Comparison of ENCODE assay signal across 25 cellular contexts in the genomic region with DNA sequence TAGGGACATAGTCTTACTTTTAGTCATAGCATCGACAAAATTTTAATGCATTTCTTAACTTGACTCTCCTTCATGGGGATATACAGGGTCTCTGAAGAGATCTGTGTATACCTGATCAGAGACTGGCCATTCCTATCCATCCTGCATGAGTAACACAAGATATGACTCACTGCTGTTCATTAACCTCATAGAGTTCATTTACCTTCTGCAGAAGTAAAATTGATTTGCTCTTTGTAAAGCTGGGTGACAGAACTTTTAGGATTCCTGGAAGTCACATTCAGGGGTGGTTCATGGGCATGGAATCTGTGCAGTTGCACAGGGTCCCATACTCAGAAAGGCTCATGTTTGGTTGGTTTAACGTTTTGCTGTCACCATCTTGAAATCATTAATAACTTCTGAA. TPM values are rescaled to one million over a fixed set of nuclear protein-coding genes. Genes with fewer than 3 reads are reported as not detected.
DNase-seq lines count a peak whose midpoint lies in the region; ATAC-seq and TF ChIP-seq lines count a peak whose summit lies in the region.
"Had no signal": no experiment of that assay in that cellular context is flagged by ENCODE, and none has a peak within 500 bp of the region (broad histone marks: within the 10 kb centered on the region; RNA-seq: fewer than 3 reads in every experiment).

No MANE protein-coding gene starts in this region.

- DNase-seq in Calu3 (peak; percentile 0), HCT116 (ENCODE audit: low read depth, low spot score) (no peak), glomerular visceral epithelial cell (ENCODE audit: extremely low spot score) (peak; percentile 17), lower lobe of right lung (no peak), Ammon's horn (ENCODE audit: low spot score) (no peak), NCI-H774 (lab: John Stamatoyannopoulos, UW) (no peak)
- no peak for DNase-seq in CD4-positive, alpha-beta T cell
- DNase-seq: ACHN; activated CD4-positive, alpha-beta T cell treated with anti-CD3 and anti-CD28 coated beads for 36 hours; activated CD8-positive, alpha-beta memory T cell treated with anti-CD3 and anti-CD28 coated beads, Interleukin-2, amount 10 ng/mL, durations not matched to agents 7 days and 5 days; C1 segment of cervical spinal cord; effector CD8-positive, alpha-beta T cell; Karpas-422; left ventricle myocardium inferior; NCI-H1105; NCI-H2029; NCI-H226; OCI-M1; posterior cingulate gyrus; SJCRH30 had no signal

- TF ChIP-seq POLR2A in HCT116 (IDR thresholded peaks at IDR 0.05; ENCODE audit: borderline replicate concordance, extremely low read depth, insufficient read depth, insufficient read length), result no peak

- no peak overlapping the region for H3K27ac ChIP-seq in HCT116 (ENCODE audit: low read depth, low read length)
- H3K27ac ChIP-seq in lower lobe of right lung, result no peak overlapping the region
- H3K27ac ChIP-seq in CD4-positive, alpha-beta T cell (ENCODE audit: low read depth, low read length), result no peak overlapping the region
- H3K27ac ChIP-seq: SJCRH30 had no signal

- H3K4me1 ChIP-seq in HCT116 (ENCODE audit: control insufficient read depth in 1 of 2, insufficient read depth in 2 of 2, low read length in 2 of 2) (peaks cover 0 to 7% of the 10 kb centered on the region in 2 experiments; a peak in 2 of 4 replicates), lower lobe of right lung (peaks cover 9% of the 10 kb centered on the region)

- H3K9me3 Mint-ChIP-seq in Calu3 (ENCODE audit: low read depth, unreplicated experiment), result no peaks in the 10 kb centered on the region
- H3K9me3 Mint-ChIP-seq in CD4-positive, alpha-beta T cell, result no peaks in the 10 kb centered on the region
- H3K9me3 Mint-ChIP-seq: activated naive CD4-positive, alpha-beta T cell treated with anti-CD3 and anti-CD28 coated beads, Interleukin-2, amount 50 U/mL, for 72 hours; activated T-helper 17 cell treated with anti-CD3 and anti-CD28 coated beads, Interleukin-2, amount 50 U/mL, for 72 hours had no signal

- H3K27ac Mint-ChIP-seq in Calu3 (ENCODE audit: unreplicated experiment), result no peak overlapping the region
- no peak overlapping the region for H3K27ac Mint-ChIP-seq in CD4-positive, alpha-beta T cell
- H3K27ac Mint-ChIP-seq: activated CD4-positive, alpha-beta T cell treated with anti-CD3 and anti-CD28 coated beads for 36 hours; activated CD8-positive, alpha-beta memory T cell treated with anti-CD3 and anti-CD28 coated beads, Interleukin-2, amount 10 ng/mL, durations not matched to agents 7 days and 5 days; activated naive CD4-positive, alpha-beta T cell treated with anti-CD3 and anti-CD28 coated beads, Interleukin-2, amount 50 U/mL, for 72 hours; activated T-helper 17 cell treated with anti-CD3 and anti-CD28 coated beads, Interleukin-2, amount 50 U/mL, for 72 hours had no signal

- H3K9me3 ChIP-seq in HCT116 (ENCODE audit: control insufficient read depth in 1 of 2, insufficient read depth in 1 of 2, low read depth in 1 of 2, low read length in 2 of 2), result no peaks in the 10 kb centered on the region
- H3K9me3 ChIP-seq in lower lobe of right lung, result no peaks in the 10 kb centered on the region
- H3K9me3 ChIP-seq in CD4-positive, alpha-beta T cell (ENCODE audit: control insufficient read depth, low read length), result no peaks in the 10 kb centered on the region
- H3K9me3 ChIP-seq: HAP-1, left ventricle myocardium inferior, SJCRH30 had no signal

- CTCF ChIA-PET in Calu3 (lab: Charles Lee), result no interaction called here
- CTCF ChIA-PET in HCT116 (lab: Charles Lee), result no interaction called here
- CTCF ChIA-PET in CD4-positive, alpha-beta T cell (lab: Charles Lee), result no interaction called here

- H3K9ac ChIP-seq in HCT116 (ENCODE audit: low read length), result no peak overlapping the region

- H3K4me3 ChIP-seq in HCT116 (replicated peaks in 1 of 2; ENCODE audit: low read depth in 1 of 2, low read length in 2 of 2), result no peak overlapping the region
- no peak overlapping the region for H3K4me3 ChIP-seq in lower lobe of right lung
- H3K4me3 ChIP-seq: HAP-1, left ventricle myocardium inferior, SJCRH30 had no signal

- H3K4me3 Mint-ChIP-seq in Calu3 (ENCODE audit: low read depth, unreplicated experiment), result no peak overlapping the region
- no peak overlapping the region for H3K4me3 Mint-ChIP-seq in CD4-positive, alpha-beta T cell
- H3K4me3 Mint-ChIP-seq: activated CD4-positive, alpha-beta T cell treated with anti-CD3 and anti-CD28 coated beads for 36 hours; activated CD8-positive, alpha-beta memory T cell treated with anti-CD3 and anti-CD28 coated beads, Interleukin-2, amount 10 ng/mL, durations not matched to agents 7 days and 5 days; activated T-helper 17 cell treated with anti-CD3 and anti-CD28 coated beads, Interleukin-2, amount 50 U/mL, for 72 hours had no signal

- no peaks in the 10 kb centered on the region for H4K20me1 ChIP-seq in HCT116 (ENCODE audit: insufficient read depth)

- H3K27me3 ChIP-seq in HCT116 (ENCODE audit: insufficient read depth, low read length) (no peaks in the 10 kb centered on the region), lower lobe of right lung (ENCODE audit: low read depth) (no peaks in the 10 kb centered on the region)
- H3K27me3 ChIP-seq in CD4-positive, alpha-beta T cell (ENCODE audit: control insufficient read depth, insufficient read depth, low read length), result no peaks in the 10 kb centered on the region
- H3K27me3 ChIP-seq: SJCRH30 had no signal

- RAD21 ChIA-PET in HCT116 (lab: Charles Lee; ENCODE audit: low non-redundant PET in 1 of 2, low total read pairs in 2 of 2, uncharacterized antibody in 2 of 2, unreplicated experiment in 2 of 2), result no interaction called here

- no TSS peak for BruUV-seq in Calu3 (replicated peaks; lab: Mats Ljungman, UMichigan)
- BruUV-seq in HCT116 (replicated peaks; lab: Mats Ljungman, UMichigan), result no TSS peak

- H3K79me2 ChIP-seq in HCT116 (ENCODE audit: insufficient read depth, low read length), result no peaks in the 10 kb centered on the region

- H2AFZ ChIP-seq in HCT116 (ENCODE audit: low read depth, low read length, poor library complexity, severe bottlenecking), result no peak overlapping the region

- H3K36me3 ChIP-seq in HCT116 (ENCODE audit: control insufficient read depth in 1 of 2, insufficient read depth in 2 of 2, low read length in 2 of 2) (no peaks in the 10 kb centered on the region), lower lobe of right lung (no peaks in the 10 kb centered on the region)
- H3K36me3 ChIP-seq: HAP-1, left ventricle myocardium inferior, SJCRH30 had no signal

- H3K36me3 Mint-ChIP-seq in Calu3 (ENCODE audit: insufficient read depth, unreplicated experiment), result no peaks in the 10 kb centered on the region
- no peaks in the 10 kb centered on the region for H3K36me3 Mint-ChIP-seq in CD4-positive, alpha-beta T cell (ENCODE audit: low read depth)
- H3K36me3 Mint-ChIP-seq: activated CD8-positive, alpha-beta memory T cell treated with anti-CD3 and anti-CD28 coated beads, Interleukin-2, amount 10 ng/mL, durations not matched to agents 7 days and 5 days; activated naive CD4-positive, alpha-beta T cell treated with anti-CD3 and anti-CD28 coated beads, Interleukin-2, amount 50 U/mL, for 72 hours had no signal

- POLR2A ChIA-PET in HCT116 (lab: Charles Lee), result no interaction called here
- POLR2A ChIA-PET in CD4-positive, alpha-beta T cell (lab: Charles Lee), result no interaction called here

- ATAC-seq in HCT116 (no peak), SK-N-SH treated with all-trans-retinoic acid at 6 μM for 48 hours (peak; percentile 55), lower lobe of right lung (no peak)
- ATAC-seq in CD4-positive, alpha-beta T cell (ENCODE audit: poor library complexity), result no peak
- ATAC-seq: activated CD4-positive, alpha-beta T cell treated with anti-CD3 and anti-CD28 coated beads for 36 hours; activated CD8-positive, alpha-beta memory T cell treated with anti-CD3 and anti-CD28 coated beads, Interleukin-2, amount 10 ng/mL, durations not matched to agents 7 days and 5 days; activated naive CD4-positive, alpha-beta T cell treated with anti-CD3 and anti-CD28 coated beads, Interleukin-2, amount 50 U/mL, for 72 hours; activated T-helper 17 cell treated with anti-CD3 and anti-CD28 coated beads, Interleukin-2, amount 50 U/mL, for 72 hours had no signal

- intact Hi-C loops in Calu3 (cut with micrococcal nuclease; ENCODE audit: unreplicated experiment), result no loop called here
- intact Hi-C loops in HCT116 (cut with micrococcal nuclease), result no loop called here
- intact Hi-C loops in lower lobe of right lung (cut with DNase I), result no loop called here
- intact Hi-C loops in CD4-positive, alpha-beta T cell (cut with DNase I, micrococcal nuclease), result loop anchor here (1.0 to 10.0 kb wide), 4 partner anchors 52 to 400 kb away; partner anchors contain the start of gene PDE7B (in 1 of the 2)

- TF ChIP-seq CTCF in Calu3 (IDR thresholded peaks at IDR 0.05; ENCODE audit: unreplicated experiment) (no peak), HCT116 (IDR thresholded peaks at IDR 0.05 in 2 of 3, conservative IDR thresholded peaks at IDR 0.05 in 1 of 3; ENCODE audit: borderline replicate concordance in 1 of 3, insufficient read depth in 1 of 3, low read depth in 2 of 3, low read length in 2 of 3) (no peak), lower lobe of right lung (IDR thresholded peaks at IDR 0.05) (no peak)
- no peak for TF ChIP-seq CTCF in CD4-positive, alpha-beta T cell (IDR thresholded peaks at IDR 0.05)

- no peaks in the 10 kb centered on the region for H3K27me3 Mint-ChIP-seq in Calu3 (ENCODE audit: unreplicated experiment)
- H3K27me3 Mint-ChIP-seq in CD4-positive, alpha-beta T cell, result no peaks in the 10 kb centered on the region
- H3K27me3 Mint-ChIP-seq: activated CD4-positive, alpha-beta T cell treated with anti-CD3 and anti-CD28 coated beads for 36 hours; activated CD8-positive, alpha-beta memory T cell treated with anti-CD3 and anti-CD28 coated beads, Interleukin-2, amount 10 ng/mL, durations not matched to agents 7 days and 5 days; activated T-helper 17 cell treated with anti-CD3 and anti-CD28 coated beads, Interleukin-2, amount 50 U/mL, for 72 hours had no signal

- no peaks in the 10 kb centered on the region for H3K9me2 ChIP-seq in HCT116 (ENCODE audit: insufficient read depth)

- H3K4me1 Mint-ChIP-seq in Calu3 (ENCODE audit: low read depth, unreplicated experiment), result peaks cover 27% of the 10 kb centered on the region
- peaks cover 29% of the 10 kb centered on the region for H3K4me1 Mint-ChIP-seq in CD4-positive, alpha-beta T cell (ENCODE audit: low read depth)
- H3K4me1 Mint-ChIP-seq: activated T-helper 17 cell treated with anti-CD3 and anti-CD28 coated beads, Interleukin-2, amount 50 U/mL, for 72 hours had no signal

- 0 out of 2 replicates have a peak overlapping the region, but pooled peaks have one; percentile 10 for H3K4me2 ChIP-seq in HCT116 (ENCODE audit: low read length)

- no peak for TF ChIP-seq RAD21 in HCT116 (IDR thresholded peaks at IDR 0.05; ENCODE audit: low read depth)

TF ChIP-seq in HCT116, 20 proteins besides CTCF, POLR2A, EP300 and RAD21 (continues in another document):
- no peak for TF ChIP-seq CEBPB (IDR thresholded peaks at IDR 0.05; ENCODE audit: low read depth)
- TF ChIP-seq JUND (IDR thresholded peaks at IDR 0.05), result peak; percentile 21; the same call in 1 of the 2 replicates

RNA-seq across cellular contexts. Expression of gene PDE7B, which starts 53.2 kb away (rescaled TPM):
- total RNA-seq in Calu3 (2022), result 0.09 and 0.20 TPM in 2 replicates
- total RNA-seq in HCT116 (2021; ENCODE audit: unreplicated experiment), result 0.61 TPM
- polyA plus RNA-seq in HCT116 (2012), result 0.54 and 0.72 TPM in 2 replicates
- total RNA-seq in lower lobe of right lung, result 2.2 TPM
- total RNA-seq in CD4-positive, alpha-beta T cell, result under 1 TPM; 0.25 to 0.34 TPM
- total RNA-seq: G401 had no signal

Comparison
In these comparisons a context has a peak if more than half of its experiments do, and no peak if none do; other contexts are left out.
1. DNase-seq: peak in Calu3 (single experiment) and glomerular visceral epithelial cell (single experiment); none in HCT116 (single experiment), lower lobe of right lung (single experiment), Ammon's horn (single experiment), CD4-positive, alpha-beta T cell (0 of 10) and NCI-H774 (single experiment).
2. intact Hi-C loops: an anchor here in CD4-positive, alpha-beta T cell (1.0 to 10.0 kb wide); none called in Calu3, HCT116 and lower lobe of right lung.